13 cellular contexts compared by ENCODE assay signal in genomic region chr1:150106331-150106730, GRCh38. TPM values are rescaled to one million over a fixed set of nuclear protein-coding genes. Genes with fewer than 3 reads are reported as not detected.
A peak's percentile ranks its signal among the peaks of the same experiment; 100 is the strongest.
DNase-seq lines count a peak whose midpoint lies in the region; ATAC-seq lines count a peak whose summit lies in the region.
"Had no signal": no experiment of that assay in that cellular context is flagged by ENCODE, and none has a peak within 500 bp of the region (broad histone marks: within the 10 kb centered on the region; RNA-seq: fewer than 3 reads in every experiment).

No MANE protein-coding gene starts in this region.

- peak; percentile 69 for ATAC-seq in activated CD4-positive, alpha-beta T cell treated with anti-CD3 and anti-CD28 coated beads for 36 hours
- peak; percentile 85 for ATAC-seq in naive thymus-derived CD4-positive, alpha-beta T cell
- ATAC-seq in HG03432 (IDR thresholded peaks at IDR 0.05; ENCODE audit: unreplicated experiment): no peak

- POLR2A ChIA-PET in activated CD4-positive, alpha-beta T cell treated with anti-CD3 and anti-CD28 coated beads for 36 hours (lab: Charles Lee): interaction anchor here (0.5 kb wide), 1 partner anchor 362 kb away, joined by 3 read pairs; no protein-coding TSS in a partner anchor
- POLR2A ChIA-PET in naive thymus-derived CD4-positive, alpha-beta T cell (lab: Charles Lee): interaction anchor here (0.9 to 1.9 kb wide), 5 partner anchors 12 to 257 kb away, joined by 3 to 7 read pairs (median 3); partner anchors contain the start of genes PLEKHO1 and VPS45

- no peaks in the 10 kb centered on the region for H3K9me3 ChIP-seq in naive thymus-derived CD4-positive, alpha-beta T cell (ENCODE audit: control insufficient read depth in 2 of 3, low read length in 3 of 3)

- no peaks in the 10 kb centered on the region for H3K36me3 ChIP-seq in naive thymus-derived CD4-positive, alpha-beta T cell (ENCODE audit: control insufficient read depth in 2 of 3, insufficient read depth in 3 of 3, low read length in 3 of 3)

- CTCF ChIA-PET in activated CD4-positive, alpha-beta T cell treated with anti-CD3 and anti-CD28 coated beads for 36 hours (lab: Charles Lee): no interaction called here
- CTCF ChIA-PET in naive thymus-derived CD4-positive, alpha-beta T cell (lab: Charles Lee): interaction anchor here (0.6 to 1.7 kb wide), 3 partner anchors 11 to 56 kb away, joined by 3 to 6 read pairs (median 3); no protein-coding TSS in a partner anchor

- no peaks in the 10 kb centered on the region for H3K9me3 Mint-ChIP-seq in activated CD4-positive, alpha-beta T cell treated with anti-CD3 and anti-CD28 coated beads for 36 hours (ENCODE audit: low read depth)
- H3K9me3 Mint-ChIP-seq in activated naive CD8-positive, alpha-beta T cell treated with anti-CD3 and anti-CD28 coated beads for 36 hours: peaks cover 12% of the 10 kb centered on the region
- peaks cover 0 to 3% (median 0%) of the 10 kb centered on the region in 11 donors for H3K9me3 Mint-ChIP-seq in naive thymus-derived CD4-positive, alpha-beta T cell

- H3K27me3 Mint-ChIP-seq in activated CD4-positive, alpha-beta T cell treated with anti-CD3 and anti-CD28 coated beads for 36 hours: no peaks in the 10 kb centered on the region
- no peaks in the 10 kb centered on the region for H3K27me3 Mint-ChIP-seq in activated naive CD8-positive, alpha-beta T cell treated with anti-CD3 and anti-CD28 coated beads for 36 hours
- no peaks in the 10 kb centered on the region for H3K27me3 Mint-ChIP-seq in naive thymus-derived CD4-positive, alpha-beta T cell

- intact Hi-C loops in activated CD4-positive, alpha-beta T cell treated with anti-CD3 and anti-CD28 coated beads for 36 hours (cut with DNase I, micrococcal nuclease): no loop called here
- intact Hi-C loops in naive thymus-derived CD4-positive, alpha-beta T cell (cut with micrococcal nuclease): loop anchor here in 1 of 2 donors (1.0 to 2.0 kb wide), 4 partner anchors 14 to 42 kb away; partner anchors contain the start of genes PLEKHO1 and VPS45

- peak overlapping the region; percentile 72 for H3K27ac Mint-ChIP-seq in activated CD4-positive, alpha-beta T cell treated with anti-CD3 and anti-CD28 coated beads for 36 hours
- peak overlapping the region; percentile 60 for H3K27ac Mint-ChIP-seq in activated naive CD8-positive, alpha-beta T cell treated with anti-CD3 and anti-CD28 coated beads for 36 hours
- peak overlapping the region; percentile 79 to 96 (median 94) for H3K27ac Mint-ChIP-seq in naive thymus-derived CD4-positive, alpha-beta T cell

- peaks cover 77% of the 10 kb centered on the region for H3K4me1 Mint-ChIP-seq in activated CD4-positive, alpha-beta T cell treated with anti-CD3 and anti-CD28 coated beads for 36 hours
- H3K4me1 Mint-ChIP-seq in activated naive CD8-positive, alpha-beta T cell treated with anti-CD3 and anti-CD28 coated beads for 36 hours: peaks cover 70% of the 10 kb centered on the region
- peaks cover 44 to 91% (median 85%) of the 10 kb centered on the region in 7 donors for H3K4me1 Mint-ChIP-seq in naive thymus-derived CD4-positive, alpha-beta T cell

- H3K27ac ChIP-seq in naive thymus-derived CD4-positive, alpha-beta T cell (ENCODE audit: low read depth, low read length): peak overlapping the region; percentile 62
- H3K27ac ChIP-seq: PC-9 had no signal

- no peak overlapping the region for H3K4me3 ChIP-seq in naive thymus-derived CD4-positive, alpha-beta T cell (ENCODE audit: low read length)
- H3K4me3 ChIP-seq: lung, PC-9 had no signal

- H3K4me1 ChIP-seq in naive thymus-derived CD4-positive, alpha-beta T cell (ENCODE audit: control insufficient read depth in 2 of 2, insufficient read depth in 2 of 2, low read length in 2 of 2): peaks cover 36 to 48% of the 10 kb centered on the region in 2 donors

- no peaks in the 10 kb centered on the region for H3K27me3 ChIP-seq in naive thymus-derived CD4-positive, alpha-beta T cell (ENCODE audit: control insufficient read depth in 2 of 2, insufficient read depth in 2 of 2, low read length in 2 of 2)

- no peak for DNase-seq in activated CD4-positive, alpha-beta T cell treated with anti-CD3 and anti-CD28 coated beads for 36 hours
- DNase-seq in activated CD4-positive, alpha-beta T cell treated with anti-CD3 and anti-CD28 coated beads, Interleukin-2, amount 50 U/mL, for 48 hours: no peak
- peak; percentile 13 to 73 for DNase-seq in NCI-H526 (lab: John Stamatoyannopoulos, UW)
- no peak for DNase-seq in activated naive CD8-positive, alpha-beta T cell treated with anti-CD3 and anti-CD28 coated beads for 36 hours
- peak in 7 of 9 donors; percentile 29 to 67 (median 56) for DNase-seq in naive thymus-derived CD4-positive, alpha-beta T cell
- DNase-seq in NCI-H1092 treated with DMSO at 0.1 percent for 48 hours (lab: John Stamatoyannopoulos, UW): no peak
- no peak for DNase-seq in GOT3 (lab: John Stamatoyannopoulos, UW)
- DNase-seq: anterior cingulate cortex, NCI-H146, PC-9, substantia nigra had no signal

- H3K36me3 Mint-ChIP-seq in activated CD4-positive, alpha-beta T cell treated with anti-CD3 and anti-CD28 coated beads for 36 hours (ENCODE audit: low read depth): peaks cover 8% of the 10 kb centered on the region
- peaks cover 35% of the 10 kb centered on the region for H3K36me3 Mint-ChIP-seq in activated naive CD8-positive, alpha-beta T cell treated with anti-CD3 and anti-CD28 coated beads for 36 hours
- H3K36me3 Mint-ChIP-seq in naive thymus-derived CD4-positive, alpha-beta T cell: peaks cover 0 to 45% (median 0%) of the 10 kb centered on the region in 5 donors

- H3K4me3 Mint-ChIP-seq in activated CD4-positive, alpha-beta T cell treated with anti-CD3 and anti-CD28 coated beads for 36 hours: no peak overlapping the region
- H3K4me3 Mint-ChIP-seq in activated naive CD8-positive, alpha-beta T cell treated with anti-CD3 and anti-CD28 coated beads for 36 hours: no peak overlapping the region
- H3K4me3 Mint-ChIP-seq in naive thymus-derived CD4-positive, alpha-beta T cell: peak overlapping the region; percentile 55 to 86 (median 75)

RNA-seq across cellular contexts. Expression of gene VPS45, which starts 38.8 kb away (rescaled TPM):
- 10 to 100 TPM; 18.5 to 20.6 TPM for total RNA-seq in activated CD4-positive, alpha-beta T cell treated with anti-CD3 and anti-CD28 coated beads for 36 hours
- 10 to 100 TPM; 22.9 to 23.0 TPM for total RNA-seq in activated naive CD8-positive, alpha-beta T cell treated with anti-CD3 and anti-CD28 coated beads for 36 hours
- 10 to 100 TPM; 20.3 to 37.7 (median 29.3) TPM for total RNA-seq in naive thymus-derived CD4-positive, alpha-beta T cell
- polyA plus RNA-seq in naive thymus-derived CD4-positive, alpha-beta T cell: 10 to 100 TPM; 24.0 to 25.6 TPM

RNA-seq across cellular contexts. Expression of gene PLEKHO1, which starts 43.4 kb away (rescaled TPM):
- total RNA-seq in activated CD4-positive, alpha-beta T cell treated with anti-CD3 and anti-CD28 coated beads for 36 hours: 10 to 100 TPM; 13.2 TPM
- total RNA-seq in activated naive CD8-positive, alpha-beta T cell treated with anti-CD3 and anti-CD28 coated beads for 36 hours: 10 to 100 TPM; 14.9 to 15.5 TPM
- 100 to 1,000 TPM in 2 of 5 experiments, 10 to 100 TPM in 3; 64.9 to 111 (median 94.1) TPM for total RNA-seq in naive thymus-derived CD4-positive, alpha-beta T cell
- 10 to 100 TPM; 33.4 to 33.7 TPM for polyA plus RNA-seq in naive thymus-derived CD4-positive, alpha-beta T cell

Comparison
In these comparisons a context has a peak if more than half of its experiments do, and no peak if none do; other contexts are left out.
1. DNase-seq: peak in NCI-H526 (2 of 2) and naive thymus-derived CD4-positive, alpha-beta T cell (7 of 9); none in activated CD4-positive, alpha-beta T cell treated with anti-CD3 and anti-CD28 coated beads for 36 hours (single experiment), activated CD4-positive, alpha-beta T cell treated with anti-CD3 and anti-CD28 coated beads, Interleukin-2, amount 50 U/mL, for 48 hours (0 of 2), activated naive CD8-positive, alpha-beta T cell treated with anti-CD3 and anti-CD28 coated beads for 36 hours (single experiment), NCI-H1092 treated with DMSO at 0.1 percent for 48 hours (single experiment) and GOT3 (single experiment).
2. H3K4me3 Mint-ChIP-seq: peak in naive thymus-derived CD4-positive, alpha-beta T cell (10 of 10); none in activated CD4-positive, alpha-beta T cell treated with anti-CD3 and anti-CD28 coated beads for 36 hours (single experiment) and activated naive CD8-positive, alpha-beta T cell treated with anti-CD3 and anti-CD28 coated beads for 36 hours (single experiment).
3. RNA of gene PLEKHO1, which starts 43.4 kb away (total RNA-seq): 64.9 to 111 TPM in naive thymus-derived CD4-positive, alpha-beta T cell; 14.9 to 15.5 TPM in activated naive CD8-positive, alpha-beta T cell treated with anti-CD3 and anti-CD28 coated beads for 36 hours and 13.2 TPM in activated CD4-positive, alpha-beta T cell treated with anti-CD3 and anti-CD28 coated beads for 36 hours; every median in the first group is over 4 times any median in the second.
4. Peak in every context shown above with its lines, with median percentiles within 50 percentile points of each other: H3K27ac Mint-ChIP-seq.